ENCODE assay signal across 9 cellular contexts in genomic region chr15:80856809-80857377, GRCh38.
DNase-seq lines count a peak whose midpoint lies in the region; ATAC-seq and TF ChIP-seq lines count a peak whose summit lies in the region.
"Had no signal": no experiment of that assay in that cellular context is flagged by ENCODE, and none has a peak within 500 bp of the region (broad histone marks: within the 10 kb centered on the region; RNA-seq: fewer than 3 reads in every experiment).

No MANE protein-coding gene starts in this region.

- H3K9me3 Mint-ChIP-seq in WTC11: no peaks in the 10 kb centered on the region
- H3K9me3 Mint-ChIP-seq: activated naive CD4-positive, alpha-beta T cell treated with anti-CD3 and anti-CD28 coated beads, Interleukin-2, amount 50 U/mL, for 72 hours had no signal

- H3K4me1 Mint-ChIP-seq in WTC11: peaks cover 4% of the 10 kb centered on the region; the same call in 1 of the 2 replicates

- in situ Hi-C loops in brain microvascular endothelial cell (cut with HindIII; ENCODE audit: low pct_ligation_motif_present, low sequenced_read_pairs): no loop called here

- peaks cover 3% of the 10 kb centered on the region; the same call in 1 of the 2 replicates for H3K27me3 Mint-ChIP-seq in WTC11 (ENCODE audit: low read depth)

- H3K36me3 ChIP-seq in right atrium auricular region: no peaks in the 10 kb centered on the region
- H3K36me3 ChIP-seq in left lung: no peaks in the 10 kb centered on the region
- no peaks in the 10 kb centered on the region for H3K36me3 ChIP-seq in brain microvascular endothelial cell (replicated peaks)

- POLR2A ChIA-PET in WTC11 (lab: Charles Lee): no interaction called here

- CTCF ChIA-PET in WTC11 (lab: Charles Lee): interaction anchor here (0.6 to 1.8 kb wide), 30 partner anchors 8 to 399 kb away, joined by 3 to 26 read pairs (median 4); partner anchors contain the start of gene CEMIP

- H3K27ac Mint-ChIP-seq in WTC11: no peak overlapping the region
- H3K27ac Mint-ChIP-seq: activated naive CD4-positive, alpha-beta T cell treated with anti-CD3 and anti-CD28 coated beads, Interleukin-2, amount 50 U/mL, for 72 hours had no signal

- ATAC-seq in Right ventricle myocardium inferior: peak; percentile 85
- ATAC-seq in WTC11: peak; percentile 65
- ATAC-seq in left lung: peak; percentile 84
- no peak for ATAC-seq in GM19324 (IDR thresholded peaks at IDR 0.05; ENCODE audit: low FRiP score, unreplicated experiment)

- TF ChIP-seq CTCF in right atrium auricular region (IDR thresholded peaks at IDR 0.05) (no peak), WTC11 (IDR thresholded peaks at IDR 0.05) (no peak), left lung (IDR thresholded peaks at IDR 0.05) (no peak), brain microvascular endothelial cell (IDR thresholded peaks at IDR 0.05; ENCODE audit: low read depth, low read length, missing control alignments) (no peak), foreskin fibroblast (IDR thresholded peaks at IDR 0.05; ENCODE audit: low read depth, low read length) (no peak), GM10266 (IDR thresholded peaks at IDR 0.05; ENCODE audit: control insufficient read depth, insufficient read depth, low read depth, missing control alignments) (no peak)

- H3K4me3 ChIP-seq in right atrium auricular region: no peak overlapping the region
- no peak overlapping the region for H3K4me3 ChIP-seq in left lung
- no peak overlapping the region for H3K4me3 ChIP-seq in brain microvascular endothelial cell (ENCODE audit: low read depth, low read length)
- no peak overlapping the region for H3K4me3 ChIP-seq in foreskin fibroblast (ENCODE audit: low read depth in 1 of 2, low read length in 2 of 2)

- H3K27ac ChIP-seq in right atrium auricular region: no peak overlapping the region
- H3K27ac ChIP-seq in left lung: peak overlapping the region; percentile 13 to 58
- no peak overlapping the region for H3K27ac ChIP-seq in brain microvascular endothelial cell

- no peak for DNase-seq in Right ventricle myocardium inferior (ENCODE audit: missing footprints)
- DNase-seq in right atrium auricular region (ENCODE audit: low spot score): no peak
- DNase-seq in WTC11 (ENCODE audit: low spot score): peak; percentile 35
- DNase-seq in left lung: peak; percentile 67 to 80
- DNase-seq in brain microvascular endothelial cell: no peak
- no peak for DNase-seq in foreskin fibroblast
- no peak for DNase-seq in GM10266 (ENCODE audit: extremely low spot score)

- H3K27me3 ChIP-seq in right atrium auricular region (no peaks in the 10 kb centered on the region), left lung (no peaks in the 10 kb centered on the region), brain microvascular endothelial cell (replicated peaks) (no peaks in the 10 kb centered on the region)

- no peak overlapping the region for H3K4me3 Mint-ChIP-seq in WTC11

- intact Hi-C loops in Right ventricle myocardium inferior (cut with DNase I): no loop called here
- intact Hi-C loops in left lung (cut with DNase I): no loop called here

- H3K4me1 ChIP-seq in right atrium auricular region: peaks cover 0 to 11% of the 10 kb centered on the region in 2 donors
- H3K4me1 ChIP-seq in left lung: peaks cover 2 to 17% of the 10 kb centered on the region in 2 donors

- no peaks in the 10 kb centered on the region for H3K36me3 Mint-ChIP-seq in WTC11
- H3K36me3 Mint-ChIP-seq: activated naive CD4-positive, alpha-beta T cell treated with anti-CD3 and anti-CD28 coated beads, Interleukin-2, amount 50 U/mL, for 72 hours had no signal

- H3K9me3 ChIP-seq in right atrium auricular region: no peaks in the 10 kb centered on the region
- H3K9me3 ChIP-seq in left lung: no peaks in the 10 kb centered on the region

TF ChIP-seq in WTC11, 78 proteins besides CTCF, POLR2A, EP300 and RAD21 (continues in another document):
- TF ChIP-seq ZNF263 (CRISPR knock-in tag; IDR thresholded peaks at IDR 0.05; ENCODE audit: low read depth): no peak
- TF ChIP-seq PRDM15 (CRISPR knock-in tag; IDR thresholded peaks at IDR 0.05): no peak
- no peak for TF ChIP-seq NR2C2 (CRISPR knock-in tag; IDR thresholded peaks at IDR 0.05)
- no peak for TF ChIP-seq TEAD4 (CRISPR knock-in tag; IDR thresholded peaks at IDR 0.05)
- no peak for TF ChIP-seq ETV6 (CRISPR knock-in tag; IDR thresholded peaks at IDR 0.05)
- TF ChIP-seq, protein P1, sequence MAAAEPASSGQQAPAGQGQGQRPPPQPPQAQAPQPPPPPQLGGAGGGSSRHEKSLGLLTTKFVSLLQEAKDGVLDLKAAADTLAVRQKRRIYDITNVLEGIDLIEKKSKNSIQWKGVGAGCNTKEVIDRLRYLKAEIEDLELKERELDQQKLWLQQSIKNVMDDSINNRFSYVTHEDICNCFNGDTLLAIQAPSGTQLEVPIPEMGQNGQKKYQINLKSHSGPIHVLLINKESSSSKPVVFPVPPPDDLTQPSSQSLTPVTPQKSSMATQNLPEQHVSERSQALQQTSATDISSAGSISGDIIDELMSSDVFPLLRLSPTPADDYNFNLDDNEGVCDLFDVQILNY (CRISPR knock-in tag; IDR thresholded peaks at IDR 0.05): no peak
- no peak for TF ChIP-seq ZNF219 (CRISPR knock-in tag; IDR thresholded peaks at IDR 0.05; ENCODE audit: borderline replicate concordance)
- TF ChIP-seq KAT7 (CRISPR knock-in tag; IDR thresholded peaks at IDR 0.05; ENCODE audit: borderline replicate concordance): no peak
- no peak for TF ChIP-seq USF2 (CRISPR knock-in tag; IDR thresholded peaks at IDR 0.05)
- TF ChIP-seq GRHL2 (CRISPR knock-in tag; IDR thresholded peaks at IDR 0.05; ENCODE audit: insufficient replicate concordance, severe bottlenecking): no peak
- no peak for TF ChIP-seq IRF2 (CRISPR knock-in tag; IDR thresholded peaks at IDR 0.05; ENCODE audit: borderline replicate concordance, low read depth)
- TF ChIP-seq, protein P2, sequence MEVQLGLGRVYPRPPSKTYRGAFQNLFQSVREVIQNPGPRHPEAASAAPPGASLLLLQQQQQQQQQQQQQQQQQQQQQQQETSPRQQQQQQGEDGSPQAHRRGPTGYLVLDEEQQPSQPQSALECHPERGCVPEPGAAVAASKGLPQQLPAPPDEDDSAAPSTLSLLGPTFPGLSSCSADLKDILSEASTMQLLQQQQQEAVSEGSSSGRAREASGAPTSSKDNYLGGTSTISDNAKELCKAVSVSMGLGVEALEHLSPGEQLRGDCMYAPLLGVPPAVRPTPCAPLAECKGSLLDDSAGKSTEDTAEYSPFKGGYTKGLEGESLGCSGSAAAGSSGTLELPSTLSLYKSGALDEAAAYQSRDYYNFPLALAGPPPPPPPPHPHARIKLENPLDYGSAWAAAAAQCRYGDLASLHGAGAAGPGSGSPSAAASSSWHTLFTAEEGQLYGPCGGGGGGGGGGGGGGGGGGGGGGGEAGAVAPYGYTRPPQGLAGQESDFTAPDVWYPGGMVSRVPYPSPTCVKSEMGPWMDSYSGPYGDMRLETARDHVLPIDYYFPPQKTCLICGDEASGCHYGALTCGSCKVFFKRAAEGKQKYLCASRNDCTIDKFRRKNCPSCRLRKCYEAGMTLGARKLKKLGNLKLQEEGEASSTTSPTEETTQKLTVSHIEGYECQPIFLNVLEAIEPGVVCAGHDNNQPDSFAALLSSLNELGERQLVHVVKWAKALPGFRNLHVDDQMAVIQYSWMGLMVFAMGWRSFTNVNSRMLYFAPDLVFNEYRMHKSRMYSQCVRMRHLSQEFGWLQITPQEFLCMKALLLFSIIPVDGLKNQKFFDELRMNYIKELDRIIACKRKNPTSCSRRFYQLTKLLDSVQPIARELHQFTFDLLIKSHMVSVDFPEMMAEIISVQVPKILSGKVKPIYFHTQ (CRISPR knock-in tag; IDR thresholded peaks at IDR 0.05): no peak
- TF ChIP-seq, protein P3, sequence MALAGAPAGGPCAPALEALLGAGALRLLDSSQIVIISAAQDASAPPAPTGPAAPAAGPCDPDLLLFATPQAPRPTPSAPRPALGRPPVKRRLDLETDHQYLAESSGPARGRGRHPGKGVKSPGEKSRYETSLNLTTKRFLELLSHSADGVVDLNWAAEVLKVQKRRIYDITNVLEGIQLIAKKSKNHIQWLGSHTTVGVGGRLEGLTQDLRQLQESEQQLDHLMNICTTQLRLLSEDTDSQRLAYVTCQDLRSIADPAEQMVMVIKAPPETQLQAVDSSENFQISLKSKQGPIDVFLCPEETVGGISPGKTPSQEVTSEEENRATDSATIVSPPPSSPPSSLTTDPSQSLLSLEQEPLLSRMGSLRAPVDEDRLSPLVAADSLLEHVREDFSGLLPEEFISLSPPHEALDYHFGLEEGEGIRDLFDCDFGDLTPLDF (CRISPR knock-in tag; IDR thresholded peaks at IDR 0.05): no peak

Comparison
In these comparisons a context has a peak if more than half of its experiments do, and no peak if none do; other contexts are left out.
1. DNase-seq: peak in WTC11 (single experiment) and left lung (2 of 2); none in Right ventricle myocardium inferior (single experiment), right atrium auricular region (single experiment), brain microvascular endothelial cell (single experiment), foreskin fibroblast (0 of 2) and GM10266 (single experiment).
2. H3K27ac ChIP-seq: peak in left lung (2 of 2); none in right atrium auricular region (0 of 2) and brain microvascular endothelial cell (single experiment).